In the genomic region with DNA sequence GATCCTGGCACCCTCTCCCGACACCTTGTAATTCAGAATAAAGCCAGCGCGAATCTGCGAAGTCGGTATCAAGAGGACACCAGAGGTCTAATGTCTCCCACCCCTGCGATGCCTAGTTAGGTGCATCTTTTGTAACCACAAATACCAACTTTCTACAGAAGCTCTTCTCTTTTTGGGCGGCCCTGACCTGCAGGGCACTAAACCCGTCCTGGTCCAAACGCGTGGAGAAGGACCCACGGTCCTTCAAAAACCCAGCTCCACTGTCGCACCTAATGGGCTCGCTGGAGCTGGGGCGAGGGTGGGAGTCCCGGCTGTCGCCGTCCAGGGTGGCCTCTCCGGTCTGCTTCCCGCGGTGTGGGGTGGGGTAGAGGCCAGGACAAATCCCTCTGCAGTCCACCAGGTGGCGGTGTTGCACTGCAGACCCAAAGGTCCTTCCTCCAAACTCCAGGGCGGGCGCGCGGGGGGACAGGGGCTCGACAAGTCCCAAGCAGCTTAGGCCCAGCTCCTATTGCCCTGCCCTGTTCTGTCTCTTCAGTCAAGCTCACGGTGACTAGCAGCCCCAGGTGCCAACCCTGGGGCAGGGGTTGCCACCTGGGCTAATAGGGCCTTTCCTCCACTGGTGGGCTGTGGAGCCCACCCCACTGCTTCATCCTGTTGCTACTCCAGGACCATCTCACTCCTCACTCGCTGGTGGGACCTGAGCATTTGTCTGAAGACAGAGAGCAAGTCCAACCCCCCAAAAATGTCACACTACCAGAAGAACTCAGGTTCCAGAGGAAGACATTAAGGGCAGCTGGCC, we compare ENCODE assay signal across 8 cellular contexts. TPM values are rescaled to one million over a fixed set of nuclear protein-coding genes. Genes with fewer than 3 reads are reported as not detected.
A peak's percentile ranks its signal among the peaks of the same experiment; 100 is the strongest.
DNase-seq lines count a peak whose midpoint lies in the region; ATAC-seq, FAIRE-seq and TF ChIP-seq lines count a peak whose summit lies in the region.

No MANE protein-coding gene starts in this region.

- H3K4me3 ChIP-seq in BJ (ENCODE audit: low read depth, low read length): no peak overlapping the region

- no peak for DNase-seq in BJ (ENCODE audit: low read depth)
- DNase-seq in H54 (ENCODE audit: insufficient read length, low spot score): peak; percentile 94
- peak; percentile 90 for DNase-seq in NCI-H2227 (lab: John Stamatoyannopoulos, UW; ENCODE audit: unreplicated experiment)
- peak; percentile 77 to 78 for DNase-seq in activated CD4-positive, alpha-beta T cell treated with anti-CD3 and anti-CD28 coated beads for 24 hours (ENCODE audit: low read depth in 2 of 2)
- DNase-seq in cerebellum (ENCODE audit: low spot score): peak; percentile 84
- DNase-seq in kidney tubule cell (ENCODE audit: low spot score): peak; percentile 69
- DNase-seq in stimulated activated CD4-positive, alpha-beta T cell treated with anti-CD3 and anti-CD28 coated beads, Interleukin-2, amount 100 ng/mL, for 4 hours (ENCODE audit: low read depth): peak; percentile 65

- ATAC-seq in HG03342 (IDR thresholded peaks at IDR 0.05; ENCODE audit: unreplicated experiment): no peak

- H3K36me3 ChIP-seq in BJ (ENCODE audit: control insufficient read depth, insufficient read depth, low read length): no peaks in the 10 kb centered on the region; the same call in 1 of the 2 replicates

- no peak for FAIRE-seq in H54 (lab: Jason Lieb, UNC)

- TF ChIP-seq POLR2A in H54 (IDR thresholded peaks at IDR 0.05; ENCODE audit: low read depth, low read length): no peak

- POLR2A ChIA-PET in BJ (lab: Charles Lee): no interaction called here

- CTCF ChIA-PET in BJ (lab: Yijun Ruan, JAX): interaction anchor here (0.5 to 9.1 kb wide), 64 partner anchors 9 to 736 kb away, joined by 3 to 264 read pairs (median 5); a partner anchor contains a TSS

- peak; percentile 90 for TF ChIP-seq CTCF in BJ (IDR thresholded peaks at IDR 0.05; ENCODE audit: insufficient read depth, low read depth, low read length)

- H3K27me3 ChIP-seq in BJ (ENCODE audit: control insufficient read depth, insufficient read depth, low read length): peaks cover 19% of the 10 kb centered on the region

RNA-seq across cellular contexts. Expression of a gene that starts 2.7 kb away (rescaled TPM):
- not detected in 2 replicates for polyA plus RNA-seq in BJ (2011; rRNA removed)
- polyA minus RNA-seq in BJ (2011; rRNA and poly(A)+ RNA removed): not detected in 2 replicates
- not detected for total RNA-seq in cerebellum

RNA-seq across cellular contexts. Expression of a gene that starts 10.9 kb away (rescaled TPM):
- 86.2 and 91.5 TPM in 2 replicates for polyA plus RNA-seq in BJ (2011; rRNA removed)
- polyA minus RNA-seq in BJ (2011; rRNA and poly(A)+ RNA removed): 43.6 and 59.2 TPM in 2 replicates
- 18.5 TPM for total RNA-seq in cerebellum

RNA-seq across cellular contexts. Expression of a gene that starts 14.2 kb away (rescaled TPM):
- polyA plus RNA-seq in BJ (2011; rRNA removed): 6.3 and 9.0 TPM in 2 replicates
- 6.3 and 8.8 TPM in 2 replicates for polyA minus RNA-seq in BJ (2011; rRNA and poly(A)+ RNA removed)
- total RNA-seq in cerebellum: 9.9 TPM

RNA-seq across cellular contexts. Expression of a gene that starts 40.8 kb away (rescaled TPM):
- polyA plus RNA-seq in BJ (2011; rRNA removed): 12.0 and 17.9 TPM in 2 replicates
- 8.6 and 14.1 TPM in 2 replicates for polyA minus RNA-seq in BJ (2011; rRNA and poly(A)+ RNA removed)
- total RNA-seq in cerebellum: 11.9 TPM

RNA-seq across cellular contexts. Expression of a gene that starts 47.3 kb away (rescaled TPM):
- 76.9 and 216 TPM in 2 replicates for polyA plus RNA-seq in BJ (2011; rRNA removed)
- polyA minus RNA-seq in BJ (2011; rRNA and poly(A)+ RNA removed): 16.1 and 19.3 TPM in 2 replicates
- total RNA-seq in cerebellum: 180 TPM
